ENCODE assay signal across 12 cellular contexts in genomic region chr4:89101256-89102161, GRCh38. TPM values are rescaled to one million over a fixed set of nuclear protein-coding genes. Genes with fewer than 3 reads are reported as not detected.
DNase-seq lines count a peak whose midpoint lies in the region; ATAC-seq, FAIRE-seq and TF ChIP-seq lines count a peak whose summit lies in the region.
"Had no signal": no experiment of that assay in that cellular context is flagged by ENCODE, and none has a peak within 500 bp of the region (broad histone marks: within the 10 kb centered on the region; RNA-seq: fewer than 3 reads in every experiment).

No MANE protein-coding gene starts in this region.

- in situ Hi-C loops in mammary epithelial cell (cut with MboI; ENCODE audit: low sequenced_read_pairs in 2 of 2) = no loop called here

- H3K4me1 ChIP-seq in mammary epithelial cell (ENCODE audit: insufficient read depth, low read length) (no peaks in the 10 kb centered on the region), breast epithelium (no peaks in the 10 kb centered on the region), prostate gland (replicated peaks) (no peaks in the 10 kb centered on the region)
- H3K4me1 ChIP-seq: colonic mucosa had no signal

- 93% methylated on average over 10 of the region's 11 CpGs for WGBS in mammary epithelial cell (ENCODE audit: low coverage, missing lambda C conversion rate)
- 93% methylated on average over 11 of the region's 11 CpGs for whole genome bisulfite sequencing in prostate gland

- dilution Hi-C loops in mammary epithelial cell (cut with HindIII; ENCODE audit: low sequenced_read_pairs) = no loop called here

- peak; percentile 97 for ATAC-seq in HG02588 (IDR thresholded peaks at IDR 0.05; ENCODE audit: unreplicated experiment)
- peak; percentile 88 for ATAC-seq in HG03565 (IDR thresholded peaks at IDR 0.05; ENCODE audit: unreplicated experiment)

- no peak overlapping the region for H2AFZ ChIP-seq in mammary epithelial cell (ENCODE audit: low read depth, low read length)

- H4K20me1 ChIP-seq in mammary epithelial cell (ENCODE audit: insufficient read depth, low read length) = no peaks in the 10 kb centered on the region

- H3K9me3 ChIP-seq in mammary epithelial cell (replicated peaks; ENCODE audit: insufficient read depth, low read length) = no peaks in the 10 kb centered on the region
- no peaks in the 10 kb centered on the region for H3K9me3 ChIP-seq in breast epithelium
- H3K9me3 ChIP-seq in prostate gland = no peaks in the 10 kb centered on the region
- H3K9me3 ChIP-seq: colonic mucosa had no signal

- no peak overlapping the region for H3K4me2 ChIP-seq in mammary epithelial cell (ENCODE audit: insufficient read depth, low read depth, low read length)

- no peaks in the 10 kb centered on the region for H3K36me3 ChIP-seq in mammary epithelial cell (ENCODE audit: insufficient read depth, low read length)
- no peaks in the 10 kb centered on the region for H3K36me3 ChIP-seq in breast epithelium
- no peaks in the 10 kb centered on the region for H3K36me3 ChIP-seq in prostate gland
- H3K36me3 ChIP-seq: colonic mucosa had no signal

- TF ChIP-seq CTCF in mammary epithelial cell (conservative IDR thresholded peaks at IDR 0.05 in 1 of 2, IDR thresholded peaks at IDR 0.05 in 1 of 2; ENCODE audit: extremely low read depth in 1 of 2, insufficient read depth in 1 of 2, low read depth in 1 of 2, low read length in 2 of 2) = no peak
- no peak for TF ChIP-seq CTCF in breast epithelium (IDR thresholded peaks at IDR 0.05)
- no peak for TF ChIP-seq CTCF in prostate gland (IDR thresholded peaks at IDR 0.05)

- peak; percentile 39 for DNase-seq in mammary epithelial cell
- no peak for DNase-seq in breast epithelium (ENCODE audit: low spot score in 2 of 2)
- DNase-seq in urothelium cell line (ENCODE audit: low spot score) = no peak
- no peak for DNase-seq in prostate gland (ENCODE audit: low spot score)
- no peak for DNase-seq in NCI-H2171 (lab: John Stamatoyannopoulos, UW)
- DNase-seq in mucosa of gallbladder (ENCODE audit: low spot score) = no peak
- DNase-seq: activated CD4-positive, alpha-beta T cell treated with anti-CD3 and anti-CD28 coated beads for 1 hour; AML-193; colonic mucosa; NCI-H748 treated with DMSO at 0.1 percent for 48 hours had no signal

- H3K27me3 ChIP-seq in mammary epithelial cell (ENCODE audit: insufficient read depth, low read length) (no peaks in the 10 kb centered on the region), breast epithelium (no peaks in the 10 kb centered on the region), prostate gland (replicated peaks; ENCODE audit: insufficient read depth) (no peaks in the 10 kb centered on the region)
- H3K27me3 ChIP-seq: colonic mucosa had no signal

- intact Hi-C loops in mammary epithelial cell (cut with micrococcal nuclease) (no loop called here), breast epithelium (cut with DNase I; ENCODE audit: low total_unique reads) (loop anchor here (10.0 kb wide), 1 partner anchor 47 kb away; the partner anchor contains the start of gene FAM13A), prostate gland (cut with DNase I) (no loop called here)

- H3K4me3 ChIP-seq in mammary epithelial cell (replicated peaks in 1 of 3; ENCODE audit: insufficient read depth in 1 of 3, low read depth in 2 of 3, low read length in 3 of 3) (no peak overlapping the region), breast epithelium (no peak overlapping the region), prostate gland (no peak overlapping the region)
- H3K4me3 ChIP-seq: colonic mucosa had no signal

- TF ChIP-seq POLR2A in breast epithelium (IDR thresholded peaks at IDR 0.05) (no peak), prostate gland (IDR thresholded peaks at IDR 0.05) (no peak)

- BruUV-seq in mammary epithelial cell (replicated peaks; lab: Mats Ljungman, UMichigan) = no TSS peak

- H3K27ac ChIP-seq in mammary epithelial cell (ENCODE audit: insufficient read depth, low read depth, low read length) (no peak overlapping the region), breast epithelium (no peak overlapping the region), prostate gland (no peak overlapping the region)
- H3K27ac ChIP-seq: colonic mucosa had no signal

- no peak overlapping the region for H3K9ac ChIP-seq in mammary epithelial cell (ENCODE audit: insufficient read depth, low read length)

- peak; percentile 72 for FAIRE-seq in urothelium cell line (lab: Jason Lieb, UNC)

- H3K79me2 ChIP-seq in mammary epithelial cell (ENCODE audit: insufficient read depth, low read length) = no peaks in the 10 kb centered on the region

- CTCF ChIA-PET in mammary epithelial cell (lab: Charles Lee; ENCODE audit: low non-redundant PET) = no interaction called here

RNA-seq across cellular contexts. Expression of gene TIGD2, which starts 9.8 kb away (rescaled TPM):
- total RNA-seq in mammary epithelial cell = 10 to 100 TPM; 14.7 to 14.8 TPM
- polyA plus RNA-seq in mammary epithelial cell = 3.4 TPM
- 2.3 TPM for polyA minus RNA-seq in mammary epithelial cell
- total RNA-seq in breast epithelium = 10 to 100 TPM in 1 of 3 donors, 1 to 10 TPM in 2; 6.6 to 21.8 (median 8.8) TPM
- total RNA-seq in prostate gland = 1 to 10 TPM; 8.6 to 8.7 TPM
- 8.9 TPM for total RNA-seq in mucosa of gallbladder

RNA-seq across cellular contexts. Expression of gene FAM13A, which starts 44.5 kb away (rescaled TPM):
- total RNA-seq in mammary epithelial cell = 10 to 100 TPM in 1 of 2 donors, 1 to 10 TPM in 1; 7.8 to 12.8 TPM
- polyA plus RNA-seq in mammary epithelial cell = 4.7 TPM
- polyA minus RNA-seq in mammary epithelial cell = 12.5 TPM
- total RNA-seq in breast epithelium = 100 to 1,000 TPM in 2 of 3 donors, 10 to 100 TPM in 1; 55.7 to 170 (median 118) TPM
- 100 to 1,000 TPM in 1 of 2 donors, 10 to 100 TPM in 1; 27.2 to 107 TPM for total RNA-seq in prostate gland
- total RNA-seq in mucosa of gallbladder = 43.8 TPM
